Comparison of ENCODE assay signal across 11 cellular contexts in genomic region chr2:54459037-54459441, GRCh38. TPM values are rescaled to one million over a fixed set of nuclear protein-coding genes. Genes with fewer than 3 reads are reported as not detected.
DNase-seq lines count a peak whose midpoint lies in the region; ATAC-seq and TF ChIP-seq lines count a peak whose summit lies in the region.
"Had no signal": no experiment of that assay in that cellular context is flagged by ENCODE, and none has a peak within 500 bp of the region (broad histone marks: within the 10 kb centered on the region; RNA-seq: fewer than 3 reads in every experiment).

No MANE protein-coding gene starts in this region.

- TF ChIP-seq CTCF in epithelial cell of esophagus (IDR thresholded peaks at IDR 0.05; ENCODE audit: insufficient read depth, low read depth, low read length, missing control alignments) = no peak
- TF ChIP-seq CTCF in gastrocnemius medialis (IDR thresholded peaks at IDR 0.05 in 4 of 5, conservative IDR thresholded peaks at IDR 0.05 in 1 of 5) = no peak

- intact Hi-C loops in gastrocnemius medialis (cut with DNase I; ENCODE audit: low total_unique reads) = loop anchor here (2.0 to 10.0 kb wide), 3 partner anchors 24 to 492 kb away; partner anchors contain the start of gene ACYP2

- no peak overlapping the region for H3K4me3 ChIP-seq in epithelial cell of esophagus (ENCODE audit: low read length)
- peak overlapping the region; percentile 68 to 86 (median 81) for H3K4me3 ChIP-seq in gastrocnemius medialis

- ATAC-seq in gastrocnemius medialis (peak; percentile 7 to 16), HG03520 (IDR thresholded peaks at IDR 0.05; ENCODE audit: unreplicated experiment) (no peak)

- H3K36me3 ChIP-seq in gastrocnemius medialis = no peaks in the 10 kb centered on the region
- H3K36me3 ChIP-seq: brain microvascular endothelial cell had no signal

- no peaks in the 10 kb centered on the region for H3K27me3 ChIP-seq in gastrocnemius medialis
- H3K27me3 ChIP-seq: brain microvascular endothelial cell had no signal

- peak; percentile 50 for DNase-seq in EL
- DNase-seq in NCI-H226 = peak; percentile 48
- DNase-seq in epithelial cell of esophagus (ENCODE audit: low read depth) = peak; percentile 4
- peak in 1 of 2 donors; percentile 43 for DNase-seq in gastrocnemius medialis
- no peak for DNase-seq in NCI-H1092 (lab: John Stamatoyannopoulos, UW)
- DNase-seq in DMS 273 (lab: John Stamatoyannopoulos, UW; ENCODE audit: unreplicated experiment) = no peak
- no peak for DNase-seq in DMS53 treated with DMSO at 0.1 percent for 48 hours (lab: John Stamatoyannopoulos, UW; ENCODE audit: unreplicated experiment)
- DNase-seq: activated CD4-positive, CD25-positive, alpha-beta regulatory T cell treated with anti-CD3 and anti-CD28 coated beads, Interleukin-2, amount 50 U/mL, for 72 hours; brain microvascular endothelial cell; NCI-H2029 had no signal

- TF ChIP-seq POLR2A in gastrocnemius medialis (IDR thresholded peaks at IDR 0.05) = peak in 1 of 2 donors; percentile 30

- H3K9me3 ChIP-seq in gastrocnemius medialis = no peaks in the 10 kb centered on the region

- in situ Hi-C loops in gastrocnemius medialis (cut with MboI; ENCODE audit: low sequenced_read_pairs in 4 of 4) = no loop called here

- peak overlapping the region; percentile 89 to 94 (median 91) for H3K27ac ChIP-seq in gastrocnemius medialis
- H3K27ac ChIP-seq: brain microvascular endothelial cell had no signal

- peaks cover 46 to 68% of the 10 kb centered on the region in 2 donors for H3K4me1 ChIP-seq in gastrocnemius medialis

RNA-seq across cellular contexts. Expression of gene SPTBN1, which starts 2.9 kb away (rescaled TPM):
- 100 to 1,000 TPM; 107 to 191 (median 119) TPM for total RNA-seq in gastrocnemius medialis

Comparison
In these comparisons a context has a peak if more than half of its experiments do, and no peak if none do; other contexts are left out.
1. DNase-seq: peak in EL (single experiment), NCI-H226 (single experiment) and epithelial cell of esophagus (single experiment); none in NCI-H1092 (single experiment), DMS 273 (single experiment) and DMS53 treated with DMSO at 0.1 percent for 48 hours (single experiment).